In genomic region chr4:130995988-130996387, GRCh38 we compare ENCODE assay signal across 28 cellular contexts.
"Had no signal": no experiment of that assay in that cellular context is flagged by ENCODE, and none has a peak within 500 bp of the region (broad histone marks: within the 10 kb centered on the region; RNA-seq: fewer than 3 reads in every experiment).

No MANE protein-coding gene starts in this region.

- H3K9me3 ChIP-seq: body of pancreas, colonic mucosa, gastroesophageal sphincter had no signal

- ATAC-seq: activated CD4-positive, alpha-beta T cell treated with anti-CD3 and anti-CD28 coated beads for 36 hours; activated CD8-positive, alpha-beta memory T cell treated with anti-CD3 and anti-CD28 coated beads, Interleukin-2, amount 10 ng/mL, durations not matched to agents 7 days and 5 days; activated CD8-positive, alpha-beta T cell treated with anti-CD3 and anti-CD28 coated beads, Interleukin-2, amount 10 ng/mL, durations not matched to agents 7 days and 5 days; activated T-cell treated with anti-CD3 and anti-CD28 coated beads, Interleukin-2, amount 50 U/mL, for 72 hours; body of pancreas; esophagus mucosa; gastroesophageal sphincter; heart right ventricle; T-helper 17 cell had no signal

- H3K36me3 ChIP-seq: colonic mucosa, gastroesophageal sphincter, heart right ventricle had no signal

- DNase-seq: activated CD4-positive, alpha-beta memory T cell treated with anti-CD3 and anti-CD28 coated beads for 36 hours; activated CD4-positive, alpha-beta T cell treated with anti-CD3 and anti-CD28 coated beads for 36 hours; activated CD4-positive, alpha-beta T cell treated with anti-CD3 and anti-CD28 coated beads, Interleukin-2, amount 10 ng/mL, durations not matched to agents 24 days and 14 days; activated CD4-positive, CD25-positive, alpha-beta regulatory T cell; activated CD4-positive, CD25-positive, alpha-beta regulatory T cell treated with anti-CD3 and anti-CD28 coated beads, Interleukin-2, amount 50 U/mL, for 72 hours; activated CD8-positive, alpha-beta memory T cell treated with anti-CD3 and anti-CD28 coated beads, Interleukin-2, amount 10 ng/mL, durations not matched to agents 7 days and 5 days; activated CD8-positive, alpha-beta memory T cell treated with anti-CD3 and anti-CD28 coated beads, Interleukin-2, amount 50 U/mL, for 4 hours; activated CD8-positive, alpha-beta T cell treated with anti-CD3 and anti-CD28 coated beads, Interleukin-2, amount 10 ng/mL, durations not matched to agents 7 days and 5 days; activated gamma-delta T cell treated with Interleukin-2 at 50 U/mL for 16 hours; activated naive CD4-positive, alpha-beta T cell treated with anti-CD3 and anti-CD28 coated beads, Interleukin-2, amount 50 U/mL, for 16 hours; activated naive CD4-positive, alpha-beta T cell treated with Interleukin-2 at 50 U/mL for 16 hours; activated T-cell treated with anti-CD3 and anti-CD28 coated beads, Interleukin-2, amount 50 U/mL, for 24 hours; activated T-cell treated with anti-CD3 and anti-CD28 coated beads, Interleukin-2, amount 50 U/mL, for 72 hours; amygdala; aorta; body of pancreas; central memory CD4-positive, alpha-beta T cell; cerebellar nuclear complex; colonic mucosa; effector CD8-positive, alpha-beta T cell; foreskin melanocyte; heart right ventricle; T-helper 1 cell; T-helper 17 cell; T1000 had no signal

- H2AFZ ChIP-seq: hepatocyte had no signal

- H3K4me3 ChIP-seq: body of pancreas, colonic mucosa, gastroesophageal sphincter, heart right ventricle, hepatocyte had no signal

- H3K4me2 ChIP-seq: hepatocyte had no signal

- H3K79me2 ChIP-seq: hepatocyte had no signal

- H3K4me1 ChIP-seq: body of pancreas, colonic mucosa, gastroesophageal sphincter, heart right ventricle had no signal

- H3K27me3 ChIP-seq: body of pancreas, colonic mucosa, gastroesophageal sphincter, heart right ventricle, hepatocyte had no signal

- H3K27ac ChIP-seq: body of pancreas, colonic mucosa, gastroesophageal sphincter, heart right ventricle, hepatocyte had no signal
